In the genomic region with DNA sequence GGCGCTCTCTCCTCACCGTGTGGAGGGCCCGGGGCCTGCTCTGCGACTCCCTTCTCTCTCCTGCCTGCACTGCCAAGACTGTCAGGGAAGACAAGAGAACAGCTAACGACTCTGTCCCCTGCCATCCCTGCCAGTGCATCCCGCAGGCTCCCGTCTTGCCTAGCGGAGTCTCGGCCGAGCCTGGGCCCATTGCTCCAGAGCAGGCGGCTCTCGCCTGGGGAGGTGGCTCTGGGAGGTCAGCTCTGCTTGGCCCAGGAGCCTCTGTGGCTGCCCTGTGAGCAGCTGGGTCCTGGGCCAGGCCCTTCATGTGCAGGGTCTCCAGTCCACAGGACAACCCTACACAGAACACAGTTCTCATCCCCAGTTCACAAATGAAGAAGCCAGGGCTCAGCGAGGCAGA, we compare ENCODE assay signal across 14 cellular contexts. TPM values are rescaled to one million over a fixed set of nuclear protein-coding genes. Genes with fewer than 3 reads are reported as not detected.
DNase-seq lines count a peak whose midpoint lies in the region; ATAC-seq and TF ChIP-seq lines count a peak whose summit lies in the region.
"Had no signal": no experiment of that assay in that cellular context is flagged by ENCODE, and none has a peak within 500 bp of the region (broad histone marks: within the 10 kb centered on the region; RNA-seq: fewer than 3 reads in every experiment).

No MANE protein-coding gene starts in this region.

- no peak overlapping the region for H2BK12ac ChIP-seq in H9 (ENCODE audit: insufficient read length, low read depth, low read length)

- no peak overlapping the region for H3K4ac ChIP-seq in H9 (ENCODE audit: low read depth, low read length)

- no CpG with 5 or more reads among the region's 13 CpGs for WGBS in H9 (ENCODE audit: extremely low coverage, insufficient read length, low lambda C conversion rate)

- H2BK20ac ChIP-seq in H9 (ENCODE audit: low read depth, low read length, poor library complexity, severe bottlenecking) = no peak overlapping the region

- H3K56ac ChIP-seq in H9 (ENCODE audit: insufficient read length, low read depth, low read length) = no peak overlapping the region

- H3K79me1 ChIP-seq in H9 (ENCODE audit: insufficient read depth, low read depth, low read length, poor library complexity, severe bottlenecking) = no peaks in the 10 kb centered on the region

- H3K27me3 ChIP-seq in H7 (ENCODE audit: control insufficient read depth, insufficient read depth, low read length) = peaks cover 4% of the 10 kb centered on the region; the same call in 1 of the 2 replicates
- peaks cover 10% of the 10 kb centered on the region; the same call in 1 of the 2 replicates for H3K27me3 ChIP-seq in H9 (ENCODE audit: insufficient read depth, low read length)
- H3K27me3 ChIP-seq: pancreas had no signal

- no peak overlapping the region for H2BK15ac ChIP-seq in H9 (ENCODE audit: low read depth, low read length)

- H3K4me3 Mint-ChIP-seq in osteocyte (ENCODE audit: unreplicated experiment) (no peak overlapping the region), H9 (no peak overlapping the region; a peak in 1 of 5 replicates)

- no peak overlapping the region for H3K18ac ChIP-seq in H9 (ENCODE audit: insufficient read length, low read depth, low read length)

- H3K27ac Mint-ChIP-seq in osteocyte (ENCODE audit: unreplicated experiment) (no peak overlapping the region), H9 (no peak overlapping the region)

- H3K27me3 Mint-ChIP-seq in osteocyte (ENCODE audit: unreplicated experiment) (no peaks in the 10 kb centered on the region), H9 (ENCODE audit: low read depth) (peaks cover 31% of the 10 kb centered on the region)

- H4K8ac ChIP-seq in H9 (replicated peaks; ENCODE audit: insufficient read length, low read depth, low read length) = no peak overlapping the region

- no peaks in the 10 kb centered on the region for H3K9me3 ChIP-seq in H9 (ENCODE audit: control insufficient read depth, low read depth, low read length)
- H3K9me3 ChIP-seq: pancreas, Peyer's patch had no signal

- H3K9ac ChIP-seq in H9 (ENCODE audit: extremely low read depth, insufficient read length, low read length) = no peak overlapping the region

- no peak overlapping the region for H3K4me3 ChIP-seq in H7 (ENCODE audit: insufficient read depth, low read depth, low read length)
- no peak overlapping the region for H3K4me3 ChIP-seq in coronary artery
- H3K4me3 ChIP-seq: pancreas, Peyer's patch had no signal

- peaks cover 22% of the 10 kb centered on the region for H3K4me1 Mint-ChIP-seq in osteocyte (ENCODE audit: unreplicated experiment)
- peaks cover 20 to 33% of the 10 kb centered on the region in 2 experiments for H3K4me1 Mint-ChIP-seq in H9

- H3K4me1 ChIP-seq in H9 (ENCODE audit: insufficient read depth, low read length) = no peaks in the 10 kb centered on the region

- H3K4me2 ChIP-seq in H9 (ENCODE audit: insufficient read depth, insufficient read length, low read length) = no peak overlapping the region

- no peak overlapping the region for H4K91ac ChIP-seq in H9 (ENCODE audit: insufficient read length, low read depth, low read length)

- H2AFZ ChIP-seq in H9 (ENCODE audit: low read length) = no peak overlapping the region

- peak; percentile 57 for DNase-seq in H7
- DNase-seq in left ventricle myocardium superior = no peak
- DNase-seq in osteocyte (ENCODE audit: extremely low spot score, unreplicated experiment) = peak; percentile 70
- no peak for DNase-seq in H9
- no peak for DNase-seq in coronary artery (ENCODE audit: low spot score)
- DNase-seq in GM13977 (ENCODE audit: low spot score) = no peak
- DNase-seq: activated gamma-delta T cell, Karpas-422, kidney glomerular epithelial cell, NCI-H2107, NCI-H526 had no signal

- intact Hi-C loops in left ventricle myocardium superior (cut with micrococcal nuclease) = no loop called here

- H3K27ac ChIP-seq in H9 (ENCODE audit: insufficient read length, low read depth, low read length) = no peak overlapping the region
- H3K27ac ChIP-seq in coronary artery = no peak overlapping the region
- H3K27ac ChIP-seq: Peyer's patch had no signal

- H4K5ac ChIP-seq in H9 (ENCODE audit: insufficient read length, low read depth, low read length) = no peak overlapping the region

- H3T11ph ChIP-seq in H9 (ENCODE audit: low read length) = no peak overlapping the region

- H3K36me3 ChIP-seq in H7 (replicated peaks; ENCODE audit: control insufficient read depth, insufficient read depth, low read length) = no peaks in the 10 kb centered on the region; the same call in 1 of the 2 replicates
- H3K36me3 ChIP-seq: pancreas had no signal

- no peak overlapping the region for H3K23ac ChIP-seq in H9 (ENCODE audit: insufficient read length, low read depth, low read length)

- no peak for TF ChIP-seq CTCF in osteocyte (IDR thresholded peaks at IDR 0.05)
- no peak for TF ChIP-seq CTCF in H9 (conservative IDR thresholded peaks at IDR 0.05)
- no peak for TF ChIP-seq CTCF in coronary artery (IDR thresholded peaks at IDR 0.05)
- TF ChIP-seq CTCF in GM13977 (IDR thresholded peaks at IDR 0.05; ENCODE audit: extremely low read depth, insufficient read depth, missing control alignments) = no peak

- H3K23me2 ChIP-seq in H9 (ENCODE audit: insufficient read length, low read depth, low read length, poor library complexity, severe bottlenecking) = peaks cover 1% of the 10 kb centered on the region

- no peak overlapping the region for H2BK5ac ChIP-seq in H9 (ENCODE audit: insufficient read length, low read length)

- no peaks in the 10 kb centered on the region for H3K79me2 ChIP-seq in H9 (ENCODE audit: insufficient read depth, low read length)

- in situ Hi-C loops in GM13977 (cut with MboI; ENCODE audit: low pct_unique_long_range_greater_than_20kb, low sequenced_read_pairs, unreplicated experiment) = no loop called here

- no peak overlapping the region for H2BK120ac ChIP-seq in H9 (ENCODE audit: low read depth, low read length, poor library complexity, severe bottlenecking)

- H3K14ac ChIP-seq in H9 (ENCODE audit: insufficient read depth, low read length) = no peak overlapping the region

- peak; percentile 25 for ATAC-seq in SK-N-SH treated with all-trans-retinoic acid at 6 μM for 48 hours
- peak; percentile 24 for ATAC-seq in left ventricle myocardium superior

- H3K9me3 Mint-ChIP-seq in osteocyte (ENCODE audit: unreplicated experiment) = no peaks in the 10 kb centered on the region
- H3K9me3 Mint-ChIP-seq in H9 = no peaks in the 10 kb centered on the region; a peak in 1 of 5 replicates

- no peaks in the 10 kb centered on the region for H3K36me3 Mint-ChIP-seq in osteocyte (ENCODE audit: unreplicated experiment)
- peaks cover 0 to 72% (median 0%) of the 10 kb centered on the region in 3 experiments; a peak in 3 of 7 replicates for H3K36me3 Mint-ChIP-seq in H9 (ENCODE audit: insufficient read depth in 1 of 3, low read depth in 3 of 3)

- H2AK5ac ChIP-seq in H9 (ENCODE audit: insufficient read length, low read length) = no peak overlapping the region

- no peaks in the 10 kb centered on the region for H4K20me1 ChIP-seq in H9 (ENCODE audit: control insufficient read depth, insufficient read depth, insufficient read length)

TF ChIP-seq in SK-N-SH treated with all-trans-retinoic acid at 6 μM for 48 hours, 23 proteins besides CTCF, POLR2A, EP300 and RAD21:
- no peak for TF ChIP-seq GLIS3 (CRISPR knock-in tag; IDR thresholded peaks at IDR 0.05)

RNA-seq across cellular contexts. Expression of a gene that starts 53.0 kb away (rescaled TPM):
- 29.9 and 31.9 TPM in 2 replicates for total RNA-seq in H7 (2014; rRNA removed; shearing (Covaris generic))
- total RNA-seq in left ventricle myocardium superior (0.92 TPM), osteocyte (2.0 and 2.4 TPM in 2 replicates), H9 (2021) (22.4 and 22.7 TPM in 2 replicates)

Comparison
In these comparisons a context has a peak if more than half of its experiments do, and no peak if none do; other contexts are left out.
1. DNase-seq: peak in H7 (single experiment) and osteocyte (single experiment); none in left ventricle myocardium superior (single experiment), H9 (single experiment), coronary artery (single experiment) and GM13977 (single experiment).